ENCODE assay signal across 1 cellular context in genomic region chr1:169508432-169509338, GRCh38.
TF ChIP-seq lines count a peak whose summit lies in the region.

No MANE protein-coding gene starts in this region.

TF ChIP-seq in H1, 55 proteins besides CTCF, POLR2A, EP300 and RAD21 (continued from another document):
- TF ChIP-seq CHD7 (IDR thresholded peaks at IDR 0.05; ENCODE audit: insufficient replicate concordance, low read length) = no peak
- TF ChIP-seq EGR1 (IDR thresholded peaks at IDR 0.05; ENCODE audit: borderline replicate concordance, low read depth, low read length) = no peak
- no peak for TF ChIP-seq MAX (IDR thresholded peaks at IDR 0.05)
- TF ChIP-seq MAFK (IDR thresholded peaks at IDR 0.05; ENCODE audit: low read depth, low read length) = no peak
- no peak for TF ChIP-seq CBX8 (IDR thresholded peaks at IDR 0.05; ENCODE audit: borderline replicate concordance, low read depth, low read length)
- no peak for TF ChIP-seq E2F6 (IDR thresholded peaks at IDR 0.05)
- TF ChIP-seq NRF1 (IDR thresholded peaks at IDR 0.05; ENCODE audit: low read depth, low read length) = no peak
- no peak for TF ChIP-seq SAP30 (IDR thresholded peaks at IDR 0.05; ENCODE audit: insufficient read depth, insufficient replicate concordance, low read length)
- TF ChIP-seq SIN3A (conservative IDR thresholded peaks at IDR 0.05 in 1 of 2, IDR thresholded peaks at IDR 0.05 in 1 of 2; ENCODE audit: low read depth in 1 of 2, low read length in 2 of 2) = no peak
- TF ChIP-seq PHF8 (conservative IDR thresholded peaks at IDR 0.05; ENCODE audit: low read depth, low read length) = no peak
- no peak for TF ChIP-seq YY1 (IDR thresholded peaks at IDR 0.05; ENCODE audit: low read depth, low read length)
- TF ChIP-seq CTBP2 (IDR thresholded peaks at IDR 0.05; ENCODE audit: borderline replicate concordance, insufficient read depth, insufficient read length, low read length) = no peak
- TF ChIP-seq RNF2 (IDR thresholded peaks at IDR 0.05; ENCODE audit: borderline replicate concordance, low read depth, low read length, missing control alignments, poor library complexity, severe bottlenecking) = no peak
- no peak for TF ChIP-seq CBX5 (IDR thresholded peaks at IDR 0.05; ENCODE audit: low read depth, low read length)
- TF ChIP-seq POLR2AphosphoS5 (IDR thresholded peaks at IDR 0.05; ENCODE audit: low read depth, low read length) = no peak
- no peak for TF ChIP-seq GABPA (IDR thresholded peaks at IDR 0.05; ENCODE audit: borderline replicate concordance, insufficient read depth, low read length)
